ENCODE assay signal across 14 cellular contexts in genomic region chr5:108655750-108656450, GRCh38.
A peak's percentile ranks its signal among the peaks of the same experiment; 100 is the strongest.
DNase-seq lines count a peak whose midpoint lies in the region; TF ChIP-seq lines count a peak whose summit lies in the region.
"Had no signal": no experiment of that assay in that cellular context is flagged by ENCODE, and none has a peak within 500 bp of the region (broad histone marks: within the 10 kb centered on the region; RNA-seq: fewer than 3 reads in every experiment).

No MANE protein-coding gene starts in this region.

- TF ChIP-seq CTCF in AG10803 (conservative IDR thresholded peaks at IDR 0.05; ENCODE audit: low read length) (no peak), astrocyte of the cerebellum (IDR thresholded peaks at IDR 0.05; ENCODE audit: low read depth, low read length, missing control alignments) (no peak)

- H3K4me3 ChIP-seq in AG10803 (ENCODE audit: low read length) (no peak overlapping the region), astrocyte of the cerebellum (ENCODE audit: low read depth, low read length) (no peak overlapping the region)
- H3K4me3 ChIP-seq: sigmoid colon had no signal

- no peak overlapping the region for H3K4me3 Mint-ChIP-seq in activated T-cell treated with anti-CD3 and anti-CD28 coated beads, Interleukin-2, amount 50 U/mL, for 24 hours
- H3K4me3 Mint-ChIP-seq: activated naive CD8-positive, alpha-beta T cell; CD4-positive, alpha-beta memory T cell; naive thymus-derived CD8-positive, alpha-beta T cell had no signal

- no peak overlapping the region for H3K27ac Mint-ChIP-seq in activated T-cell treated with anti-CD3 and anti-CD28 coated beads, Interleukin-2, amount 50 U/mL, for 24 hours
- H3K27ac Mint-ChIP-seq: activated naive CD8-positive, alpha-beta T cell; CD4-positive, alpha-beta memory T cell; naive thymus-derived CD8-positive, alpha-beta T cell had no signal

- DNase-seq in AG10803 (ENCODE audit: low read depth) (peak; percentile 76), HPDE6-E6E7 (ENCODE audit: extremely low spot score) (peak; percentile 60), astrocyte of the cerebellum (ENCODE audit: low read depth) (peak; percentile 59), iris pigment epithelial cell (ENCODE audit: low read depth) (peak; percentile 82), midbrain (lab: John Stamatoyannopoulos, UW) (no peak), GDM1 (lab: John Stamatoyannopoulos, UW) (no peak), NCI-H748 treated with DMSO at 0.1 percent for 48 hours (lab: John Stamatoyannopoulos, UW) (no peak)
- no peak for DNase-seq in activated T-cell treated with anti-CD3 and anti-CD28 coated beads, Interleukin-2, amount 50 U/mL, for 24 hours
- DNase-seq: CD4-positive, alpha-beta memory T cell; naive thymus-derived CD8-positive, alpha-beta T cell; NCI-H526; Right ventricle myocardium superior; sigmoid colon had no signal

- in situ Hi-C loops in astrocyte of the cerebellum (cut with HindIII; ENCODE audit: low sequenced_read_pairs): no loop called here

- no peaks in the 10 kb centered on the region for H3K4me1 Mint-ChIP-seq in activated T-cell treated with anti-CD3 and anti-CD28 coated beads, Interleukin-2, amount 50 U/mL, for 24 hours (ENCODE audit: low read depth)
- H3K4me1 Mint-ChIP-seq: CD4-positive, alpha-beta memory T cell; naive thymus-derived CD8-positive, alpha-beta T cell had no signal

- H3K27me3 Mint-ChIP-seq in activated T-cell treated with anti-CD3 and anti-CD28 coated beads, Interleukin-2, amount 50 U/mL, for 24 hours: peaks cover 14% of the 10 kb centered on the region

- H3K9me3 Mint-ChIP-seq in activated T-cell treated with anti-CD3 and anti-CD28 coated beads, Interleukin-2, amount 50 U/mL, for 24 hours: no peaks in the 10 kb centered on the region
- H3K9me3 Mint-ChIP-seq: naive thymus-derived CD8-positive, alpha-beta T cell had no signal

- no peaks in the 10 kb centered on the region for H3K36me3 Mint-ChIP-seq in activated T-cell treated with anti-CD3 and anti-CD28 coated beads, Interleukin-2, amount 50 U/mL, for 24 hours (ENCODE audit: low read depth)
- H3K36me3 Mint-ChIP-seq: activated naive CD8-positive, alpha-beta T cell; CD4-positive, alpha-beta memory T cell; naive thymus-derived CD8-positive, alpha-beta T cell had no signal

Comparison
In these comparisons a context has a peak if more than half of its experiments do, and no peak if none do; other contexts are left out.
1. DNase-seq: peak in AG10803 (single experiment), HPDE6-E6E7 (single experiment), astrocyte of the cerebellum (single experiment) and iris pigment epithelial cell (single experiment); none in midbrain (single experiment), GDM1 (single experiment), NCI-H748 treated with DMSO at 0.1 percent for 48 hours (single experiment) and activated T-cell treated with anti-CD3 and anti-CD28 coated beads, Interleukin-2, amount 50 U/mL, for 24 hours (single experiment).